In genomic region chr10:30459283-30459682, GRCh38 we compare ENCODE assay signal across 13 cellular contexts. TPM values are rescaled to one million over a fixed set of nuclear protein-coding genes. Genes with fewer than 3 reads are reported as not detected.
DNase-seq lines count a peak whose midpoint lies in the region; ATAC-seq lines count a peak whose summit lies in the region.
"Had no signal": no experiment of that assay in that cellular context is flagged by ENCODE, and none has a peak within 500 bp of the region (broad histone marks: within the 10 kb centered on the region; RNA-seq: fewer than 3 reads in every experiment).

No MANE protein-coding gene starts in this region.

- H3K4me1 Mint-ChIP-seq in natural killer cell treated with Interleukin-12 subunit alpha and Interleukin-12 subunit beta and Interleukin-15 and Interleukin-18, amount 100 ng/mL, for 72 hours (ENCODE audit: low read depth in 2 of 2) = peaks cover 45 to 53% of the 10 kb centered on the region in 2 donors
- H3K4me1 Mint-ChIP-seq in T-cell = peaks cover 18 to 40% (median 29%) of the 10 kb centered on the region in 3 donors

- no peaks in the 10 kb centered on the region for H3K9me3 Mint-ChIP-seq in natural killer cell treated with Interleukin-12 subunit alpha and Interleukin-12 subunit beta and Interleukin-15 and Interleukin-18, amount 100 ng/mL, for 72 hours
- no peaks in the 10 kb centered on the region for H3K9me3 Mint-ChIP-seq in T-cell

- CTCF ChIA-PET in T-cell (lab: Charles Lee) = no interaction called here

- POLR2A ChIA-PET in T-cell (lab: Charles Lee) = no interaction called here

- DNase-seq in Ammon's horn (ENCODE audit: low spot score) (peak; percentile 74), NOMO-1 treated with DMSO at 0.1 percent for 48 hours (lab: John Stamatoyannopoulos, UW; ENCODE audit: unreplicated experiment) (peak; percentile 96), globus pallidus (ENCODE audit: low spot score) (peak; percentile 34), T-cell (no peak), epidermal melanocyte (ENCODE audit: insufficient read length, low spot score) (no peak), DMS153 (lab: John Stamatoyannopoulos, UW) (no peak), DMS153 treated with DMSO at 0.1 percent for 48 hours (lab: John Stamatoyannopoulos, UW; ENCODE audit: unreplicated experiment) (no peak)
- no peak for DNase-seq in natural killer cell treated with Interleukin-12 subunit alpha and Interleukin-12 subunit beta and Interleukin-15 and Interleukin-18, amount 100 ng/mL, for 72 hours (ENCODE audit: low spot score)
- DNase-seq: activated effector memory CD4-positive, alpha-beta T cell treated with anti-CD3 and anti-CD28 coated beads, Interleukin-2, amount 50 U/mL, for 16 hours; DND-41; GM23248; NCI-H187; NCI-H82 had no signal

- H3K27ac Mint-ChIP-seq in natural killer cell treated with Interleukin-12 subunit alpha and Interleukin-12 subunit beta and Interleukin-15 and Interleukin-18, amount 100 ng/mL, for 72 hours = peak overlapping the region; percentile 79 to 90
- no peak overlapping the region for H3K27ac Mint-ChIP-seq in T-cell

- H3K36me3 Mint-ChIP-seq in natural killer cell treated with Interleukin-12 subunit alpha and Interleukin-12 subunit beta and Interleukin-15 and Interleukin-18, amount 100 ng/mL, for 72 hours = peaks cover 40% of the 10 kb centered on the region
- H3K36me3 Mint-ChIP-seq in T-cell = peaks cover 23% of the 10 kb centered on the region

- no peaks in the 10 kb centered on the region for H3K27me3 Mint-ChIP-seq in natural killer cell treated with Interleukin-12 subunit alpha and Interleukin-12 subunit beta and Interleukin-15 and Interleukin-18, amount 100 ng/mL, for 72 hours
- H3K27me3 Mint-ChIP-seq in T-cell = no peaks in the 10 kb centered on the region

- no peak for ATAC-seq in natural killer cell treated with Interleukin-12 subunit alpha and Interleukin-12 subunit beta and Interleukin-15 and Interleukin-18, amount 100 ng/mL, for 72 hours
- ATAC-seq in T-cell (replicated peaks in 1 of 4) = no peak

- no peak overlapping the region for H3K4me3 Mint-ChIP-seq in natural killer cell treated with Interleukin-12 subunit alpha and Interleukin-12 subunit beta and Interleukin-15 and Interleukin-18, amount 100 ng/mL, for 72 hours
- H3K4me3 Mint-ChIP-seq in T-cell = no peak overlapping the region

RNA-seq across cellular contexts. Expression of gene MAP3K8, which starts 25.3 kb away (rescaled TPM):
- total RNA-seq in natural killer cell treated with Interleukin-12 subunit alpha and Interleukin-12 subunit beta and Interleukin-15 and Interleukin-18, amount 100 ng/mL, for 72 hours = 100 to 1,000 TPM; 239 to 355 TPM
- total RNA-seq in T-cell = 10 to 100 TPM in 3 of 5 donors, 1 to 10 TPM in 2; 3.5 to 27.4 (median 11.0) TPM

Comparison
In these comparisons a context has a peak if more than half of its experiments do, and no peak if none do; other contexts are left out.
1. DNase-seq: peak in Ammon's horn (single experiment), NOMO-1 treated with DMSO at 0.1 percent for 48 hours (single experiment) and globus pallidus (single experiment); none in natural killer cell treated with Interleukin-12 subunit alpha and Interleukin-12 subunit beta and Interleukin-15 and Interleukin-18, amount 100 ng/mL, for 72 hours (single experiment), T-cell (0 of 34), epidermal melanocyte (single experiment), DMS153 (single experiment) and DMS153 treated with DMSO at 0.1 percent for 48 hours (single experiment).
2. H3K27ac Mint-ChIP-seq: peak in natural killer cell treated with Interleukin-12 subunit alpha and Interleukin-12 subunit beta and Interleukin-15 and Interleukin-18, amount 100 ng/mL, for 72 hours (2 of 2); none in T-cell (0 of 2).
3. RNA of gene MAP3K8, which starts 25.3 kb away (total RNA-seq): 239 to 355 TPM in natural killer cell treated with Interleukin-12 subunit alpha and Interleukin-12 subunit beta and Interleukin-15 and Interleukin-18, amount 100 ng/mL, for 72 hours; 3.5 to 27.4 TPM in T-cell; every median in the first group is over 4 times any median in the second.